14 cellular contexts compared by ENCODE assay signal in the genomic region with DNA sequence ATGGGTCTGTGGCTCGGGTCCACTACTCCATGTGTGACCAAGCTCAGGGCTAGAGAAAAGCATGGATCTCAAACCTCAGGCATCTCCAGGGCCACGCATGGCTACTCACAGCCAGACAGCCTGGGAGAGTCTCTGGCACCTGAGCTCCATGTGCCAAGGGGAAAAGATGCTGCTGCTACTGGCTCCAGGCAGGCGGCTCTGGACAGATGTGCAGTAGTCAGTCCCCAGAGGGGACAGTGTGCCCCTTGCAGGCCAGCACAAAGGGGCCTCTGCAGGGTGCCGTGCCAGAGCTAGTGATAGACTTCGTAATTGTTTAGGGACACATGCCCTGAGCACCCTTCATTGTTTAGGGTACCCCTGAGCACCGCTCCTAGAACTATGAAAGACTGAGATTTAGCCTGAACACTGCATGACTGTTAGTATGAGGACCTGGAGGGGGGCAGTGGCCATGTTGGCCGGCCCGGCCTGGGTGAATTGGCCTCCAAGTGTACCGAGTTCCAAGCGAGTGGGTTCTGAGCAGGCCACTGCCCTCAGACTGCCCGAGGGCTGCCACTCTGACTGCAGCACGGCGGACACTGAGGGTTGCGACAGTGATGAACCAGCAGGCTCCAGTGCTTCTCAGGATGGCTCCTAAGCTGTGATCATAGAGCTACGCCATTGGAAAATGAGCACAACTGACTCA.
DNase-seq lines count a peak whose midpoint lies in the region; ATAC-seq and TF ChIP-seq lines count a peak whose summit lies in the region.
"Had no signal": no experiment of that assay in that cellular context is flagged by ENCODE, and none has a peak within 500 bp of the region (broad histone marks: within the 10 kb centered on the region; RNA-seq: fewer than 3 reads in every experiment).

No MANE protein-coding gene starts in this region.

- ATAC-seq in esophagus mucosa: peak; percentile 10
- ATAC-seq: HCT116 had no signal

- H3K4me2 ChIP-seq in H9 (ENCODE audit: insufficient read depth, insufficient read length, low read length): no peak overlapping the region
- no peak overlapping the region for H3K4me2 ChIP-seq in osteoblast (ENCODE audit: insufficient read depth, low read length)

- no peak overlapping the region for H4K91ac ChIP-seq in H9 (ENCODE audit: insufficient read length, low read depth, low read length)

- H3K27ac Mint-ChIP-seq in H9: no peak overlapping the region
- H3K27ac Mint-ChIP-seq: CD4-positive, alpha-beta T cell had no signal

- H2BK12ac ChIP-seq in H9 (ENCODE audit: insufficient read length, low read depth, low read length): no peak overlapping the region

- no peaks in the 10 kb centered on the region; the same call in 1 of the 2 replicates for H3K4me1 ChIP-seq in H9 (ENCODE audit: insufficient read depth, low read length)
- no peaks in the 10 kb centered on the region for H3K4me1 ChIP-seq in osteoblast (ENCODE audit: insufficient read depth, low read length)

- H2AK5ac ChIP-seq in H9 (ENCODE audit: insufficient read length, low read length): no peak overlapping the region

- no peak overlapping the region for H4K5ac ChIP-seq in H9 (ENCODE audit: insufficient read length, low read depth, low read length)

- no peak overlapping the region for H3T11ph ChIP-seq in H9 (ENCODE audit: low read length)

- no peak overlapping the region for H3K18ac ChIP-seq in H9 (ENCODE audit: insufficient read length, low read depth, low read length)

- H4K8ac ChIP-seq in H9 (replicated peaks; ENCODE audit: insufficient read length, low read depth, low read length): no peak overlapping the region

- 0 out of 2 replicates have a peak overlapping the region, but pooled peaks have one; percentile 19 for H3K14ac ChIP-seq in H9 (ENCODE audit: insufficient read depth, low read length)

- no peak overlapping the region for H3K4me3 Mint-ChIP-seq in H9
- H3K4me3 Mint-ChIP-seq: CD4-positive, alpha-beta T cell had no signal

- no peaks in the 10 kb centered on the region; the same call in 1 of the 2 replicates for H3K27me3 Mint-ChIP-seq in H9 (ENCODE audit: low read depth)
- H3K27me3 Mint-ChIP-seq: CD4-positive, alpha-beta T cell had no signal

- H3K27me3 ChIP-seq in H9 (ENCODE audit: insufficient read depth, low read length): no peaks in the 10 kb centered on the region
- H3K27me3 ChIP-seq in osteoblast (ENCODE audit: insufficient read depth, low read length): no peaks in the 10 kb centered on the region

- H3K79me1 ChIP-seq in H9 (ENCODE audit: insufficient read depth, low read depth, low read length, poor library complexity, severe bottlenecking): no peaks in the 10 kb centered on the region

- H3K79me2 ChIP-seq in H9 (ENCODE audit: insufficient read depth, low read length) (no peaks in the 10 kb centered on the region), osteoblast (ENCODE audit: insufficient read depth, low read length) (no peaks in the 10 kb centered on the region)

- H4K20me1 ChIP-seq in H9 (ENCODE audit: control insufficient read depth, insufficient read depth, insufficient read length) (no peaks in the 10 kb centered on the region), osteoblast (ENCODE audit: insufficient read depth, low read length) (no peaks in the 10 kb centered on the region)

- no peak overlapping the region for H2BK120ac ChIP-seq in H9 (ENCODE audit: low read depth, low read length, poor library complexity, severe bottlenecking)

- H3K56ac ChIP-seq in H9 (ENCODE audit: insufficient read length, low read depth, low read length): no peak overlapping the region

- TF ChIP-seq CTCF in H9 (conservative IDR thresholded peaks at IDR 0.05): no peak
- no peak for TF ChIP-seq CTCF in osteoblast (IDR thresholded peaks at IDR 0.05; ENCODE audit: extremely low read depth, low read depth, low read length)
- TF ChIP-seq CTCF in GM13977 (IDR thresholded peaks at IDR 0.05; ENCODE audit: extremely low read depth, insufficient read depth, missing control alignments): no peak

- no peak overlapping the region for H3K4ac ChIP-seq in H9 (ENCODE audit: low read depth, low read length)

- in situ Hi-C loops in KBM-7 (cut with MboI; ENCODE audit: low pct_unique_long_range_greater_than_20kb, low sequenced_read_pairs) (no loop called here), GM13977 (cut with MboI; ENCODE audit: low pct_unique_long_range_greater_than_20kb, low sequenced_read_pairs, unreplicated experiment) (no loop called here)

- H3K36me3 Mint-ChIP-seq in H9 (ENCODE audit: insufficient read depth in 1 of 3, low read depth in 3 of 3): peaks cover 2 to 17% (median 5%) of the 10 kb centered on the region in 3 experiments; a peak in 5 of 7 replicates

- H3K4me3 ChIP-seq in osteoblast (ENCODE audit: insufficient read depth, low read length): no peak overlapping the region

- peak; percentile 11 for DNase-seq in NCI-H2171 treated with DMSO at 0.1 percent for 48 hours (lab: John Stamatoyannopoulos, UW)
- DNase-seq in NCI-H2171 (lab: John Stamatoyannopoulos, UW): no peak
- no peak for DNase-seq in H9
- DNase-seq in osteoblast (ENCODE audit: insufficient read length, low spot score, missing footprints): peak; percentile 42
- no peak for DNase-seq in KBM-7
- DNase-seq in GM13977 (ENCODE audit: low spot score): no peak
- DNase-seq in GF-D8 (lab: John Stamatoyannopoulos, UW): no peak
- DNase-seq: Calu3; CD4-positive, alpha-beta T cell; DMS79 had no signal

- H3K4me1 Mint-ChIP-seq in H9: peaks cover 15% of the 10 kb centered on the region in 2 experiments

- H3K27ac ChIP-seq in H9 (ENCODE audit: insufficient read length, low read depth, low read length) (no peak overlapping the region), osteoblast (ENCODE audit: low read depth, low read length) (no peak overlapping the region)
- H3K27ac ChIP-seq: 22Rv1, HL-60 had no signal

- H2AFZ ChIP-seq in H9 (ENCODE audit: low read length): no peak overlapping the region
- H2AFZ ChIP-seq in osteoblast (ENCODE audit: low read length): no peak overlapping the region

- H3K9me3 ChIP-seq in H9 (ENCODE audit: control insufficient read depth, low read depth, low read length) (no peaks in the 10 kb centered on the region), osteoblast (ENCODE audit: low read depth, low read length) (no peaks in the 10 kb centered on the region)

- H3K23me2 ChIP-seq in H9 (ENCODE audit: insufficient read length, low read depth, low read length, poor library complexity, severe bottlenecking): no peaks in the 10 kb centered on the region

- H3K9me3 Mint-ChIP-seq in H9: peaks cover 7 to 11% of the 10 kb centered on the region in 2 experiments; a peak in 3 of 5 replicates

- no peak overlapping the region for H3K9ac ChIP-seq in H9 (ENCODE audit: extremely low read depth, insufficient read length, low read length)

- H2BK20ac ChIP-seq in H9 (ENCODE audit: low read depth, low read length, poor library complexity, severe bottlenecking): no peak overlapping the region

- H2BK5ac ChIP-seq in H9 (ENCODE audit: insufficient read length, low read length): no peak overlapping the region

- H3K36me3 ChIP-seq in osteoblast (ENCODE audit: insufficient read depth, low read length): no peaks in the 10 kb centered on the region

- no peak overlapping the region for H2BK15ac ChIP-seq in H9 (ENCODE audit: low read depth, low read length)

- no CpG with 5 or more reads among the region's 15 CpGs for WGBS in H9 (ENCODE audit: extremely low coverage, insufficient read length, low lambda C conversion rate)

- H3K23ac ChIP-seq in H9 (ENCODE audit: insufficient read length, low read depth, low read length): no peak overlapping the region

Comparison
In these comparisons a context has a peak if more than half of its experiments do, and no peak if none do; other contexts are left out.
1. DNase-seq: peak in NCI-H2171 treated with DMSO at 0.1 percent for 48 hours (single experiment) and osteoblast (single experiment); none in NCI-H2171 (single experiment), H9 (single experiment), KBM-7 (single experiment), GM13977 (single experiment) and GF-D8 (single experiment).